ENCODE assay signal across 7 cellular contexts in genomic region chr17:43602556-43602955, GRCh38. TPM values are rescaled to one million over a fixed set of nuclear protein-coding genes. Genes with fewer than 3 reads are reported as not detected.
"Had no signal": no experiment of that assay in that cellular context is flagged by ENCODE, and none has a peak within 500 bp of the region (broad histone marks: within the 10 kb centered on the region; RNA-seq: fewer than 3 reads in every experiment).

No MANE protein-coding gene starts in this region.

RNA-seq across cellular contexts. Expression of gene MEOX1, which starts 59.2 kb away (rescaled TPM):
- total RNA-seq: GM23248, GM23338, H1, H4, H7, H9, HFFc6 had no signal
- polyA plus RNA-seq: GM23248, GM23338, H1 had no signal
